8 cellular contexts compared by ENCODE assay signal in the genomic region with DNA sequence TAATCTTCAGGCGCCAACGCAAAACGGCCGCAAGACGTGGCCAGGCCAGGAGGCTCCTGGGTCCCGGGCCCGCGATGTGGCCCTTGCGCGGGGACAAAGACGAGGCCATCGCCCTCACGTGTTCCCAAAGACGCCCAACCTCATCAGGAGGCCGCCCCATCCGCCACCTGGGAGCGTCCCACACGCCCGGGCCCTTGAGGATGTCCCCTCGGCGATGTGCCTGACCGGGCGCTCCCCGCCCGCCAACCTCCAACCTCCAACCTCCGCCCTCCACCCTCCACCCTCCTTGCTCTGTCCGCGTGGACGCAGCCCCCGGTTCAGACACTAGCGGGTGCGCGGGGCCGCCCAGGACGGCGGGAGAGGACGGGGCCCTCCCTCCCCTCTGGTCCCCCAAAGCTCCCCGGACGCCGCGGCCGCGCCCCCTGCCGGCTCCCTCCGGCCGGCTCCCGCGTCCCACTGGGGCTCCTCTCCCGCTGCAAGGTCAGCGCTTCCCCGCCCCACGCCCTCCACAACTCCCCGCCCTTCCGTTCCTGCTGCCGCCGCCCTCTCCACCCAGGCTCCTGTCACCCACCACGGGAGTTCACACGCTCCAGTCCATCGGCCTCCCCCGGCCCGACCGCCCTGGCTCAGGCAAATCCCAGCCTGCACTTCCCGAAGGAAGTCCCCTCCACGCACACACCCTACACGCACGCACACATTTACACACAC.
A peak's percentile ranks its signal among the peaks of the same experiment; 100 is the strongest.
DNase-seq lines count a peak whose midpoint lies in the region; ATAC-seq lines count a peak whose summit lies in the region.

No MANE protein-coding gene starts in this region.

- H3K9me3 Mint-ChIP-seq in immature natural killer cell: no peaks in the 10 kb centered on the region

- H3K27ac Mint-ChIP-seq in immature natural killer cell: no peak overlapping the region

- H3K36me3 Mint-ChIP-seq in immature natural killer cell: no peaks in the 10 kb centered on the region

- H3K27me3 Mint-ChIP-seq in immature natural killer cell (ENCODE audit: low read depth in 3 of 3): peaks cover 3 to 10% (median 5%) of the 10 kb centered on the region in 3 donors

- H3K4me3 Mint-ChIP-seq in immature natural killer cell: peak overlapping the region in 3 of 5 donors; percentile 8 to 34 (median 12)

- DNase-seq in DMS79 (lab: John Stamatoyannopoulos, UW) (peak; percentile 9), NCI-H69 (lab: John Stamatoyannopoulos, UW) (peak; percentile 39), immature natural killer cell (peak; percentile 35 to 52 (median 37)), HT-29 (ENCODE audit: low spot score) (no peak), DMS114 treated with DMSO at 0.1 percent for 48 hours (lab: John Stamatoyannopoulos, UW; ENCODE audit: unreplicated experiment) (no peak)
- DNase-seq in activated naive CD4-positive, alpha-beta T cell treated with anti-CD3 and anti-CD28 coated beads, Interleukin-2, amount 50 U/mL, for 16 hours: peak; percentile 32
- peak; percentile 15 for DNase-seq in stimulated activated CD4-positive, alpha-beta T cell treated with anti-CD3 and anti-CD28 coated beads, Interleukin-4, amount 100 ng/mL, for 24 hours

- ATAC-seq in HG03095 (IDR thresholded peaks at IDR 0.05; ENCODE audit: unreplicated experiment): no peak

- peaks cover 4 to 9% of the 10 kb centered on the region in 2 donors for H3K4me1 Mint-ChIP-seq in immature natural killer cell

Comparison
In these comparisons a context has a peak if more than half of its experiments do, and no peak if none do; other contexts are left out.
1. DNase-seq: peak in DMS79 (single experiment), NCI-H69 (single experiment), activated naive CD4-positive, alpha-beta T cell treated with anti-CD3 and anti-CD28 coated beads, Interleukin-2, amount 50 U/mL, for 16 hours (single experiment), immature natural killer cell (3 of 3) and stimulated activated CD4-positive, alpha-beta T cell treated with anti-CD3 and anti-CD28 coated beads, Interleukin-4, amount 100 ng/mL, for 24 hours (single experiment); none in HT-29 (single experiment) and DMS114 treated with DMSO at 0.1 percent for 48 hours (single experiment).